In the genomic region with DNA sequence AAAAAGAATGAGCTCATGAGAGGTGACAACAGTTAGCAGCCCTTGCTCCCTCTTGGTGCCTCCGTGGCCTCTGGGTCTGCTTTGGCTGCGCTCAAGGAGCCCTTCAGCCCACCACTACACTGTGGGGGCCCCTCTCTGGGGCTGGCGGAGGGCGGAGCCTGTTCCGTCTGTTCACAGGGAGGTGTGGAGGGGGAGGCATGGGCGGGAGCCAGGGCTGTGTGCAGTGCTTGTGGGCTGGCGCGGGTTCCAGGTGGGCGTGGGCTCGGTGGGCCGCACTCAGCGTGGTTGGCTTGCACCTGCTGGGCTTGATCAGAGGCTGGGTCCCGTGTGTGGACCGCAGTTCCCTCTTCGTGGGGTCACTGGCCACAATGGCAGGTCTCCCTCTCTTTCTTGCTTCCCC, we compare ENCODE assay signal across 23 cellular contexts.
A peak's percentile ranks its signal among the peaks of the same experiment; 100 is the strongest.
DNase-seq lines count a peak whose midpoint lies in the region; ATAC-seq and TF ChIP-seq lines count a peak whose summit lies in the region.
"Had no signal": no experiment of that assay in that cellular context is flagged by ENCODE, and none has a peak within 500 bp of the region (broad histone marks: within the 10 kb centered on the region; RNA-seq: fewer than 3 reads in every experiment).

No MANE protein-coding gene starts in this region.

- WGBS in aorta, 2 donors, result 93 to 95% methylated on average over 15 of the region's 15 CpGs

- intact Hi-C loops in lower lobe of right lung (cut with DNase I) (no loop called here), sciatic nerve (cut with DNase I) (no loop called here), aorta (cut with DNase I) (no loop called here)

- no peak overlapping the region for H3K27ac Mint-ChIP-seq in chondrocyte (ENCODE audit: unreplicated experiment)
- H3K27ac Mint-ChIP-seq: CD14-positive monocyte; CD4-positive, alpha-beta T cell; CD8-positive, alpha-beta memory T cell; H9 had no signal

- DNase-seq in chondrocyte (ENCODE audit: low spot score) (peak; percentile 73), lower lobe of right lung (peak; percentile 33), sciatic nerve (ENCODE audit: low spot score) (no peak), aorta (peak in 1 of 2 donors; percentile 48), NK-92 (lab: John Stamatoyannopoulos, UW; ENCODE audit: unreplicated experiment) (no peak), GF-D8 (lab: John Stamatoyannopoulos, UW) (no peak)
- DNase-seq: 8988T; ACHN; AML-193; BE2C; CD4-positive, alpha-beta T cell; CD8-positive, alpha-beta memory T cell; DMS 273 treated with DMSO at 0.1 percent for 48 hours; DMS79; EL; GDM1; GM23248; H9 had no signal

- no peak overlapping the region for H3K4me3 ChIP-seq in lower lobe of right lung
- H3K4me3 ChIP-seq in aorta (ENCODE audit: low read length in 2 of 2), result no peak overlapping the region
- H3K4me3 ChIP-seq: A549; BLaER1 treated with 17β-estradiol and CSF1 and Interleukin-3, amounts not matched to agents 10 nM and 100 nM; GM23248 had no signal

- H3K4me1 ChIP-seq in lower lobe of right lung, result no peaks in the 10 kb centered on the region
- H3K4me1 ChIP-seq in aorta (ENCODE audit: control insufficient read depth in 1 of 2, insufficient read depth in 2 of 2, low read length in 2 of 2), result no peaks in the 10 kb centered on the region
- H3K4me1 ChIP-seq: A549; BE2C; BLaER1 treated with 17β-estradiol and CSF1 and Interleukin-3, amounts not matched to agents 10 nM and 100 nM had no signal

- no peaks in the 10 kb centered on the region for H3K36me3 Mint-ChIP-seq in chondrocyte (ENCODE audit: low read depth)
- H3K36me3 Mint-ChIP-seq: CD14-positive monocyte; CD8-positive, alpha-beta memory T cell had no signal

- no peak overlapping the region for H3K27ac ChIP-seq in lower lobe of right lung
- no peak overlapping the region for H3K27ac ChIP-seq in aorta (ENCODE audit: low read depth in 1 of 2, low read length in 2 of 2)
- H3K27ac ChIP-seq: A549; BLaER1 treated with 17β-estradiol and CSF1 and Interleukin-3, amounts not matched to agents 10 nM and 100 nM; GM23248 had no signal

- no peaks in the 10 kb centered on the region for H3K4me1 Mint-ChIP-seq in chondrocyte (ENCODE audit: low read depth)
- H3K4me1 Mint-ChIP-seq: CD14-positive monocyte; CD8-positive, alpha-beta memory T cell; H9 had no signal

- H3K27me3 Mint-ChIP-seq in chondrocyte (ENCODE audit: low read depth), result no peaks in the 10 kb centered on the region
- H3K27me3 Mint-ChIP-seq: CD4-positive, alpha-beta T cell had no signal

- H3K4me3 Mint-ChIP-seq in chondrocyte (ENCODE audit: unreplicated experiment), result no peak overlapping the region
- H3K4me3 Mint-ChIP-seq: CD14-positive monocyte; CD4-positive, alpha-beta T cell; CD8-positive, alpha-beta memory T cell; H9 had no signal

- peaks cover 8% of the 10 kb centered on the region for H3K9me3 ChIP-seq in lower lobe of right lung
- no peaks in the 10 kb centered on the region for H3K9me3 ChIP-seq in aorta (ENCODE audit: control insufficient read depth, low read length)
- H3K9me3 ChIP-seq: A549, BE2C had no signal

- H3K36me3 ChIP-seq in lower lobe of right lung (no peaks in the 10 kb centered on the region), aorta (ENCODE audit: control insufficient read depth in 1 of 2, insufficient read depth in 2 of 2, low read length in 1 of 2) (no peaks in the 10 kb centered on the region)
- H3K36me3 ChIP-seq: BE2C; BLaER1 treated with 17β-estradiol and CSF1 and Interleukin-3, amounts not matched to agents 10 nM and 100 nM had no signal

- H3K9me3 Mint-ChIP-seq in chondrocyte (ENCODE audit: low read depth), result peaks cover 18% of the 10 kb centered on the region

- TF ChIP-seq CTCF in chondrocyte (IDR thresholded peaks at IDR 0.05) (no peak), lower lobe of right lung (IDR thresholded peaks at IDR 0.05) (no peak)

- no peaks in the 10 kb centered on the region for H3K27me3 ChIP-seq in lower lobe of right lung (ENCODE audit: low read depth)
- H3K27me3 ChIP-seq in aorta (ENCODE audit: control insufficient read depth in 1 of 2, insufficient read depth in 2 of 2, low read length in 1 of 2), result no peaks in the 10 kb centered on the region
- H3K27me3 ChIP-seq: BE2C; BLaER1 treated with 17β-estradiol and CSF1 and Interleukin-3, amounts not matched to agents 10 nM and 100 nM had no signal

- peak in 1 of 2 donors; percentile 21 for ATAC-seq in lower lobe of right lung
- ATAC-seq in sciatic nerve, result peak; percentile 13
- ATAC-seq in aorta (ENCODE audit: low FRiP score), result peak; percentile 38
- no peak for ATAC-seq in GM19023 (IDR thresholded peaks at IDR 0.05; ENCODE audit: unreplicated experiment)
- ATAC-seq: A549, HCT116 had no signal

Comparison
In these comparisons a context has a peak if more than half of its experiments do, and no peak if none do; other contexts are left out.
1. DNase-seq: peak in chondrocyte (single experiment) and lower lobe of right lung (single experiment); none in sciatic nerve (single experiment), NK-92 (single experiment) and GF-D8 (single experiment).